1 cellular context compared by ENCODE assay signal in genomic region chr4:78938868-78939666, GRCh38.
TF ChIP-seq lines count a peak whose summit lies in the region.

Gene PAQR3 (minus strand): TSS chr4:78939438. CDS start chr4:78939224, 214 bp downstream.

TF ChIP-seq in K562, 482 proteins besides CTCF, POLR2A, EP300 and RAD21 (continued from another document and continues in another):
- TF ChIP-seq CHD7 (IDR thresholded peaks at IDR 0.05; ENCODE audit: low read depth, low read length) (no peak), NCOA6 (IDR thresholded peaks at IDR 0.05) (no peak), NFIC (IDR thresholded peaks at IDR 0.05) (no peak), SETDB1 (IDR thresholded peaks at IDR 0.05; ENCODE audit: low read length) (no peak), RCOR1 (IDR thresholded peaks at IDR 0.05; ENCODE audit: borderline replicate concordance in 1 of 2, low read depth in 2 of 2, low read length in 2 of 2) (peak in 1 of 2 experiments; percentile 52; a peak in 1 of 4 replicates), ZNF12 (CRISPR knock-in tag; IDR thresholded peaks at IDR 0.05) (peak; percentile 36; the same call in 1 of the 2 replicates), HNRNPH1 (optimal IDR thresholded peaks at IDR 0.05; ENCODE audit: low read depth, low read length) (no peak), TAF15 (IDR thresholded peaks at IDR 0.05; ENCODE audit: low read depth, low read length) (no peak), CTCFL (IDR thresholded peaks at IDR 0.05; ENCODE audit: borderline replicate concordance, insufficient read depth, low read depth, low read length, poor library complexity, severe bottlenecking) (peak; percentile 84), ZNF57 (CRISPR knock-in tag; IDR thresholded peaks at IDR 0.05) (no peak), BHLHE40 (IDR thresholded peaks at IDR 0.05; ENCODE audit: low read length) (peak; percentile 55), PREB (CRISPR knock-in tag; IDR thresholded peaks at IDR 0.05) (no peak), CTBP1 (IDR thresholded peaks at IDR 0.05; ENCODE audit: borderline replicate concordance) (peak; percentile 59; the same call in 1 of the 2 replicates), ELF1 (tag; IDR thresholded peaks at IDR 0.05) (no peak), SIN3B (IDR thresholded peaks at IDR 0.05; ENCODE audit: low read depth) (peak; percentile 84), CREBBP (IDR thresholded peaks at IDR 0.05; ENCODE audit: low read depth, low read length) (no peak), TARDBP (IDR thresholded peaks at IDR 0.05) (no peak), ZNF282 (CRISPR knock-in tag; IDR thresholded peaks at IDR 0.05) (no peak), ARID3B (CRISPR knock-in tag; IDR thresholded peaks at IDR 0.05; ENCODE audit: borderline replicate concordance) (no peak), NR4A1 (CRISPR knock-in tag; IDR thresholded peaks at IDR 0.05) (no peak), NR4A1 (tag; IDR thresholded peaks at IDR 0.05) (no peak), ZNF354B (CRISPR knock-in tag; IDR thresholded peaks at IDR 0.05) (no peak), XRCC4 (IDR thresholded peaks at IDR 0.05; ENCODE audit: extremely low read depth, insufficient read depth, insufficient read length) (no peak), SREBF2 (CRISPR knock-in tag; IDR thresholded peaks at IDR 0.05) (no peak), POLR2AphosphoS2 (IDR thresholded peaks at IDR 0.05; ENCODE audit: low read length) (no peak), BCOR (IDR thresholded peaks at IDR 0.05) (no peak), HCFC1 (IDR thresholded peaks at IDR 0.05; ENCODE audit: low read depth, low read length) (peak; percentile 74), ZNF263 (CRISPR knock-in tag; IDR thresholded peaks at IDR 0.05; ENCODE audit: borderline replicate concordance) (no peak), THAP7 (CRISPR knock-in tag; IDR thresholded peaks at IDR 0.05) (no peak), GMEB1 (CRISPR knock-in tag; IDR thresholded peaks at IDR 0.05) (peak; percentile 94), SP2 (IDR thresholded peaks at IDR 0.05; ENCODE audit: extremely low read depth, low read depth, low read length, poor library complexity, severe bottlenecking) (peak; percentile 30), MTA3 (IDR thresholded peaks at IDR 0.05; ENCODE audit: borderline replicate concordance) (0 out of 2 replicates have a peak, but pooled peaks have one; percentile 70), ZBTB5 (IDR thresholded peaks at IDR 0.05) (no peak), CC2D1A (IDR thresholded peaks at IDR 0.05) (no peak), ZC3H8 (IDR thresholded peaks at IDR 0.05) (no peak), KHSRP (IDR thresholded peaks at IDR 0.05) (no peak), RB1 (IDR thresholded peaks at IDR 0.05; ENCODE audit: low read depth) (peak; percentile 90), ZKSCAN1 (IDR thresholded peaks at IDR 0.05; ENCODE audit: low read depth, low read length) (0 out of 2 replicates have a peak, but pooled peaks have one; percentile 39), CREB1 (IDR thresholded peaks at IDR 0.05) (peak; percentile 92), CREB1 (CRISPR knock-in tag; IDR thresholded peaks at IDR 0.05) (peak; percentile 90), ZKSCAN8 (CRISPR knock-in tag; IDR thresholded peaks at IDR 0.05) (no peak), ZSCAN32 (CRISPR knock-in tag; IDR thresholded peaks at IDR 0.05) (no peak), MTA1 (IDR thresholded peaks at IDR 0.05; ENCODE audit: borderline replicate concordance) (no peak), CBX2 (IDR thresholded peaks at IDR 0.05; ENCODE audit: insufficient read depth, low read length, poor library complexity, severe bottlenecking) (no peak), TFAP4 (CRISPR knock-in tag; IDR thresholded peaks at IDR 0.05; ENCODE audit: borderline replicate concordance) (peak; percentile 36; the same call in 1 of the 2 replicates), ZNF316 (IDR thresholded peaks at IDR 0.05) (no peak)
